12 cellular contexts compared by ENCODE assay signal in the genomic region with DNA sequence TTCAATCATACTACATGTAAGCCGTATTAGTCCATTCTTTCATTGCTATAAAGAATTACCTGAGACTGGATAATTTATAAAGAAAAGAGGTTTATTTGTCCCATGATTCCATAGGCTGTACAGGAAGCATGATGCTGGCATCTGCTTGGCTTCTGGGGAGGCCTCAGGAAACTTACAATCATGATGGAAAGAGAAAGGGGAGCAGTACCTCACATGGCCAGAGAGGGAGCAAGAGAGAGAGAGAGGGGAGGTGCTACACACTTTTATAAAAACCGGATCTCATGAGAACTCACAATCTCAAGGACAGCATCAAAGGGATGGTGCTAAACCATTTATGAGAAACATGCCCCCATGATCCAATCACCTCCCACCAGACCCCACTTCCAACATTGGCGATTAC.
DNase-seq lines count a peak whose midpoint lies in the region; ATAC-seq and TF ChIP-seq lines count a peak whose summit lies in the region.
"Had no signal": no experiment of that assay in that cellular context is flagged by ENCODE, and none has a peak within 500 bp of the region (broad histone marks: within the 10 kb centered on the region; RNA-seq: fewer than 3 reads in every experiment).

No MANE protein-coding gene starts in this region.

- no peak overlapping the region for H3K4me3 ChIP-seq in AG09309 (ENCODE audit: control insufficient read depth, low read depth, low read length)
- no peak overlapping the region for H3K4me3 ChIP-seq in GM12865 (ENCODE audit: low read depth, low read length)
- no peak overlapping the region for H3K4me3 ChIP-seq in fibroblast of pulmonary artery (replicated peaks; ENCODE audit: low read depth, low read length)
- H3K4me3 ChIP-seq: ovary, uterus had no signal

- TF ChIP-seq CTCF in AG09309 (IDR thresholded peaks at IDR 0.05; ENCODE audit: control insufficient read depth, insufficient read depth, low read depth, low read length, missing control alignments) = peak; percentile 26
- TF ChIP-seq CTCF in GM12865 (IDR thresholded peaks at IDR 0.05; ENCODE audit: insufficient read depth, low read depth, low read length, missing control alignments) = peak; percentile 30
- TF ChIP-seq CTCF in VCaP (conservative IDR thresholded peaks at IDR 0.05) = peak; percentile 30; the same call in 1 of the 2 replicates
- peak; percentile 31 for TF ChIP-seq CTCF in fibroblast of pulmonary artery (IDR thresholded peaks at IDR 0.05; ENCODE audit: low read length, missing control alignments)

- ATAC-seq in HG02938 (IDR thresholded peaks at IDR 0.05; ENCODE audit: unreplicated experiment) = no peak

- H3K27ac ChIP-seq in VCaP = no peak overlapping the region
- H3K27ac ChIP-seq: ovary, uterus had no signal

- DNase-seq in AG09309 (ENCODE audit: low read depth) = no peak
- DNase-seq in GM12865 (ENCODE audit: low read depth) = no peak
- DNase-seq in fibroblast of pulmonary artery (ENCODE audit: low read depth) = no peak
- DNase-seq in NCI-H1694 (lab: John Stamatoyannopoulos, UW) = no peak
- no peak for DNase-seq in NCI-H526 (lab: John Stamatoyannopoulos, UW)
- no peak for DNase-seq in NCI-H1417 (lab: John Stamatoyannopoulos, UW)
- DNase-seq: effector CD8-positive, alpha-beta T cell; NCI-H2227 treated with DMSO at 0.1 percent for 48 hours; ovary; uterus had no signal
